24 cellular contexts compared by ENCODE assay signal in the genomic region with DNA sequence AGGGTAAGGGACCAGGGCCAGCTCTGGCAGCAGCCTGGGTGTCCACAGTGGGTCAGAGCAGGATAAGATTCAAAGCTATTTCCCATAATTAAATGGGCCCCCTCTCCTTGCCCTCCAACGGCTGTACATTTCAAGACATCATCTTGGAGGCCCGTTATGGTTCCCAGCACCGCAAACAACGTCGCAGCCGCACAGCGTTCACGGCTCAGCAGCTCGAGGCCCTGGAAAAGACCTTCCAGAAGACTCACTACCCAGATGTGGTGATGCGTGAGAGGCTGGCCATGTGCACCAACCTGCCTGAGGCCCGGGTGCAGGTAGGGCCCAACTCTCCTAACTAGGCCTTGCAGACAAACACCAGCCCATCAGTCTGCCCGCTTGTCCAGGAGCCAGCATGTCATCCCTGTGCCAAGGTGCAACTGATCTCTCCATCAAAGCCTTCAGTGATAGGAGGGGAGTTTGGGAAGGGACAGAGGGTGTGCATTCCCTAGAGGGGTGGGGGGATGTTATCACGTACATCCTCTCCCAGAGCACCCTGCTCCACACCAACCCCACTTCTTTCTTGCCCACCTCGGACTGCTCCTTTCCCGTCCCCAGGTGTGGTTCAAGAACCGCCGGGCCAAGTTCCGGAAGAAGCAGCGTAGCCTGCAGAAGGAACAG. TPM values are rescaled to one million over a fixed set of nuclear protein-coding genes. Genes with fewer than 3 reads are reported as not detected.
"Had no signal": no experiment of that assay in that cellular context is flagged by ENCODE, and none has a peak within 500 bp of the region (broad histone marks: within the 10 kb centered on the region; RNA-seq: fewer than 3 reads in every experiment).

No MANE protein-coding gene starts in this region.

- DNase-seq: Karpas-422, KG1, MG63, NCI-H1092, NCI-H1105 treated with DMSO at 0.1 percent for 48 hours, NCI-H1417 treated with DMSO at 0.1 percent for 48 hours, NCI-H146, NCI-H1694 treated with DMSO at 0.1 percent for 48 hours, NCI-H1930, NCI-H2081, NCI-H2107, NCI-H2227 treated with DMSO at 0.1 percent for 48 hours, NCI-H524, NCI-H69, NCI-H774, PC-3, SHP77 treated with DMSO at 0.1 percent for 48 hours, SJCRH30 had no signal

- H3K36me3 ChIP-seq: MG63, SJCRH30 had no signal

- H3K9me3 ChIP-seq: MG63, SJCRH30 had no signal

- H3K27ac ChIP-seq: RWPE1, SJCRH30 had no signal

- ATAC-seq: Panc1, PC-3, SK-N-SH treated with all-trans-retinoic acid at 6 μM for 48 hours had no signal

- H3K4me3 ChIP-seq: MG63, SJCRH30 had no signal

- H3K27me3 ChIP-seq: MG63 had no signal

- H3K4me1 ChIP-seq: SJCRH30 had no signal

RNA-seq across cellular contexts. Expression of a gene that starts 20.8 kb away (rescaled TPM):
- total RNA-seq: NCI-H460, OCI-LY7, SJCRH30 had no signal

RNA-seq across cellular contexts. Expression of a gene that starts 41.0 kb away (rescaled TPM):
- total RNA-seq: HT-29, NCI-H460, OCI-LY7, PC-3 had no signal
